ENCODE assay signal across 24 cellular contexts in genomic region chr4:106340774-106341173, GRCh38. TPM values are rescaled to one million over a fixed set of nuclear protein-coding genes. Genes with fewer than 3 reads are reported as not detected.
"Had no signal": no experiment of that assay in that cellular context is flagged by ENCODE, and none has a peak within 500 bp of the region (broad histone marks: within the 10 kb centered on the region; RNA-seq: fewer than 3 reads in every experiment).

No MANE protein-coding gene starts in this region.

- H3K4me3 Mint-ChIP-seq: activated naive CD4-positive, alpha-beta T cell treated with anti-CD3 and anti-CD28 coated beads, Interleukin-2, amount 10 ng/mL, durations not matched to agents 7 days and 5 days; dendritic cell treated with granulocyte-macrophage colony-stimulating factor and Interleukin-4, amounts not matched to agents 40 ng/mL and 50 ng/mL, for 4 days had no signal

- H3K9me3 ChIP-seq: esophagus squamous epithelium, pancreas, right lobe of liver, thoracic aorta, upper lobe of left lung had no signal

- H3K27me3 Mint-ChIP-seq: activated naive CD4-positive, alpha-beta T cell treated with anti-CD3 and anti-CD28 coated beads, Interleukin-2, amount 10 ng/mL, durations not matched to agents 7 days and 5 days; dendritic cell treated with granulocyte-macrophage colony-stimulating factor and Interleukin-4, amounts not matched to agents 40 ng/mL and 50 ng/mL, for 4 days; naive B cell had no signal

- ATAC-seq: mucosa of descending colon, pancreas, right lobe of liver had no signal

- H3K27ac ChIP-seq: esophagus squamous epithelium, neutrophil, pancreas, right lobe of liver, SK-N-MC, thoracic aorta, upper lobe of left lung had no signal

- H3K27ac Mint-ChIP-seq: activated naive CD4-positive, alpha-beta T cell treated with anti-CD3 and anti-CD28 coated beads, Interleukin-2, amount 10 ng/mL, durations not matched to agents 7 days and 5 days; activated T-helper 2 cell treated with anti-CD3 and anti-CD28 coated beads, Interferon-gamma antibody, Interleukin-2, Interleukin-4, amounts not matched to agents 10 μg/mL and 5 μg/mL and 100 μg/mL, durations not matched to agents 14 hours and 24 hours and 36 hours; dendritic cell treated with granulocyte-macrophage colony-stimulating factor and Interleukin-4, amounts not matched to agents 40 ng/mL and 50 ng/mL, for 4 days had no signal

- H3K4me1 ChIP-seq: upper lobe of left lung had no signal

- H3K4me3 ChIP-seq: esophagus squamous epithelium, mucosa of descending colon, pancreas, right lobe of liver, SK-N-MC, thoracic aorta, upper lobe of left lung had no signal

- H3K27me3 ChIP-seq: esophagus squamous epithelium, neutrophil, pancreas, right lobe of liver, upper lobe of left lung had no signal

- DNase-seq: activated CD4-positive, alpha-beta T cell treated with anti-CD3 and anti-CD28 coated beads for 1 hour; activated CD4-positive, alpha-beta T cell treated with anti-CD3 and anti-CD28 coated beads, Interleukin-2, amount 50 U/mL, for 48 hours; activated naive CD4-positive, alpha-beta T cell treated with anti-CD3 and anti-CD28 coated beads, Interleukin-2, amount 10 ng/mL, durations not matched to agents 7 days and 5 days; activated T-cell treated with anti-CD3 and anti-CD28 coated beads for 4 hours; effector memory CD4-positive, alpha-beta T cell; esophagus squamous epithelium; mesenchymal stem cell; mucosa of descending colon; naive B cell; pancreas; right lobe of liver; small intestine; stimulated activated CD4-positive, alpha-beta T cell treated with anti-CD3 and anti-CD28 coated beads, Interleukin-15, amount 100 ng/mL, for 24 hours; stimulated activated CD4-positive, alpha-beta T cell treated with anti-CD3 and anti-CD28 coated beads, Interleukin-2, amount 100 ng/mL, for 48 hours; T-helper 9 cell; upper lobe of left lung had no signal

RNA-seq across cellular contexts. Expression of gene GIMD1, which starts 27.8 kb away (rescaled TPM):
- total RNA-seq: activated T-helper 2 cell treated with anti-CD3 and anti-CD28 coated beads, Interferon-gamma antibody, Interleukin-2, Interleukin-4, amounts not matched to agents 10 μg/mL and 5 μg/mL and 100 μg/mL, durations not matched to agents 14 hours and 24 hours and 36 hours; bronchial epithelial cell; chondrocyte; esophagus squamous epithelium; lower leg skin; mucosa of descending colon; pancreas; right lobe of liver; thoracic aorta; upper lobe of left lung had no signal
- polyA plus RNA-seq: pancreas had no signal
